In the genomic region with DNA sequence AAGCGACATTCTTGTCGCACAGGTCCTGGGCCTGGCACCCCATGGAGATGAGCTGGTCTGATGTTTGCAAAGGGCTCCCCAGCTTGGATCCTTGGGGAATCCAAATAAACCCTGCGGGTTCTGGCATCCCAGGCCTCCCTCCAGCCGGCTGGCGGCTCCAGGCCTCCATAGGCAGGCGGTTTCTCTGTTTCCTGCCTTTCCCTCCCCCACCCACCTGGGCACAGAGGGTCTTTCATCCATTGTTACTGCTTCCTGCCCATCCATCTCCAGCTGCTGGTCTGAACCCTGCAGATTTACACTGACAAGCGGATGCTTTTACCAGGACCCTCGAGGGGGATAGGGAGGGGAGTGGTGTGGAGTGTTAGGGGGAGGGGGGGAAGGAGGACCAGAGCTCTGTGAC, we compare ENCODE assay signal across 2 cellular contexts.
TF ChIP-seq lines count a peak whose summit lies in the region.

No MANE protein-coding gene starts in this region.

TF ChIP-seq in HEK293, 187 proteins besides CTCF, POLR2A, EP300 and RAD21:
- TF ChIP-seq ZIC2 (tag by site-specific recombination; IDR thresholded peaks at IDR 0.05), result peak; percentile 94
- peak; percentile 93 for TF ChIP-seq GLIS1 (tag by site-specific recombination; IDR thresholded peaks at IDR 0.05)
- 0 out of 2 replicates have a peak, but pooled peaks have one; percentile 3 for TF ChIP-seq ZNF341 (tag by site-specific recombination; IDR thresholded peaks at IDR 0.05; ENCODE audit: low read depth)
- no peak for TF ChIP-seq ZNF837 (tag by site-specific recombination; IDR thresholded peaks at IDR 0.05)

TF ChIP-seq in H1, 55 proteins besides CTCF, POLR2A, EP300 and RAD21:
- TF ChIP-seq KDM5A (IDR thresholded peaks at IDR 0.05; ENCODE audit: low read length), result no peak
- no peak for TF ChIP-seq SIRT6 (IDR thresholded peaks at IDR 0.05; ENCODE audit: low read length)
- TF ChIP-seq CHD2 (IDR thresholded peaks at IDR 0.05; ENCODE audit: low read length), result no peak; the same call in 1 of the 2 replicates
- TF ChIP-seq USF2 (IDR thresholded peaks at IDR 0.05; ENCODE audit: low read length), result no peak
- TF ChIP-seq KDM1A (IDR thresholded peaks at IDR 0.05; ENCODE audit: borderline replicate concordance, low read length), result peak; percentile 91
- TF ChIP-seq TEAD4 (IDR thresholded peaks at IDR 0.05; ENCODE audit: low read depth, low read length), result peak; percentile 55; the same call in 1 of the 2 replicates
- TF ChIP-seq SIN3A (conservative IDR thresholded peaks at IDR 0.05 in 1 of 2, IDR thresholded peaks at IDR 0.05 in 1 of 2; ENCODE audit: low read depth in 1 of 2, low read length in 2 of 2), result peak; percentile 79 to 89; a peak in 2 of 4 replicates
- TF ChIP-seq BCL11A (IDR thresholded peaks at IDR 0.05; ENCODE audit: low read depth in 2 of 2, low read length in 2 of 2), result no peak
- peak; percentile 38; the same call in 1 of the 2 replicates for TF ChIP-seq POLR2AphosphoS5 (IDR thresholded peaks at IDR 0.05; ENCODE audit: low read depth, low read length)
- TF ChIP-seq TAF1 (IDR thresholded peaks at IDR 0.05; ENCODE audit: low read depth, low read length), result 0 out of 2 replicates have a peak, but pooled peaks have one; percentile 47
- peak; percentile 75; the same call in 1 of the 2 replicates for TF ChIP-seq MAX (IDR thresholded peaks at IDR 0.05)
- TF ChIP-seq PHF8 (conservative IDR thresholded peaks at IDR 0.05; ENCODE audit: low read depth, low read length), result no peak
- no peak for TF ChIP-seq CEBPB (IDR thresholded peaks at IDR 0.05; ENCODE audit: low read depth, low read length)
- no peak for TF ChIP-seq SRF (IDR thresholded peaks at IDR 0.05; ENCODE audit: low read depth, low read length)
- no peak for TF ChIP-seq SIX5 (IDR thresholded peaks at IDR 0.05; ENCODE audit: low read depth, low read length)
- peak; percentile 67 to 69; a peak in 1 of 4 replicates for TF ChIP-seq HDAC2 (IDR thresholded peaks at IDR 0.05; ENCODE audit: borderline replicate concordance in 1 of 2, low read depth in 2 of 2, low read length in 2 of 2)
- TF ChIP-seq YY1 (IDR thresholded peaks at IDR 0.05; ENCODE audit: low read depth, low read length), result peak; percentile 84
- TF ChIP-seq POU5F1 (IDR thresholded peaks at IDR 0.05; ENCODE audit: low read depth, low read length), result 0 out of 2 replicates have a peak, but pooled peaks have one; percentile 22
- TF ChIP-seq BACH1 (IDR thresholded peaks at IDR 0.05; ENCODE audit: low read length), result no peak
- no peak for TF ChIP-seq RFX5 (IDR thresholded peaks at IDR 0.05; ENCODE audit: borderline replicate concordance, low read depth, low read length)
- no peak for TF ChIP-seq EZH2 (IDR thresholded peaks at IDR 0.05; ENCODE audit: low read depth, low read length, severe bottlenecking)
- TF ChIP-seq JUND (IDR thresholded peaks at IDR 0.05; ENCODE audit: low read length), result no peak
- no peak for TF ChIP-seq RXRA (IDR thresholded peaks at IDR 0.05; ENCODE audit: insufficient read depth, low read depth, low read length)
- TF ChIP-seq TBP (IDR thresholded peaks at IDR 0.05; ENCODE audit: low read depth, low read length), result peak; percentile 54; the same call in 1 of the 2 replicates
- no peak for TF ChIP-seq RNF2 (IDR thresholded peaks at IDR 0.05; ENCODE audit: borderline replicate concordance, low read depth, low read length, missing control alignments, poor library complexity, severe bottlenecking)
- no peak for TF ChIP-seq SUZ12 (IDR thresholded peaks at IDR 0.05; ENCODE audit: low read length)
- TF ChIP-seq CBX5 (IDR thresholded peaks at IDR 0.05; ENCODE audit: low read depth, low read length), result no peak
- TF ChIP-seq ZNF274 (IDR thresholded peaks at IDR 0.05; ENCODE audit: borderline replicate concordance, extremely low read depth, low read length), result no peak
- peak; percentile 88 for TF ChIP-seq NANOG (IDR thresholded peaks at IDR 0.05; ENCODE audit: insufficient read depth, low read depth, low read length, poor library complexity, severe bottlenecking)
- no peak for TF ChIP-seq MAFK (IDR thresholded peaks at IDR 0.05; ENCODE audit: low read depth, low read length)
- TF ChIP-seq FOSL1 (IDR thresholded peaks at IDR 0.05; ENCODE audit: insufficient read depth, low read depth, low read length), result no peak
- TF ChIP-seq GTF2F1 (IDR thresholded peaks at IDR 0.05; ENCODE audit: borderline replicate concordance, low read depth, low read length), result peak; percentile 15; the same call in 1 of the 2 replicates
- TF ChIP-seq E2F6 (IDR thresholded peaks at IDR 0.05), result peak; percentile 36; the same call in 1 of the 2 replicates
- peak; percentile 67; the same call in 1 of the 2 replicates for TF ChIP-seq EGR1 (IDR thresholded peaks at IDR 0.05; ENCODE audit: borderline replicate concordance, low read depth, low read length)
- TF ChIP-seq CHD7 (IDR thresholded peaks at IDR 0.05; ENCODE audit: insufficient replicate concordance, low read length), result no peak
- no peak for TF ChIP-seq CHD1 (IDR thresholded peaks at IDR 0.05; ENCODE audit: low read depth, low read length)
- no peak for TF ChIP-seq BRCA1 (IDR thresholded peaks at IDR 0.05; ENCODE audit: low read depth, low read length)
- no peak for TF ChIP-seq TAF7 (optimal IDR thresholded peaks at IDR 0.05; ENCODE audit: borderline replicate concordance, low read depth, low read length)
- TF ChIP-seq RBBP5 (IDR thresholded peaks at IDR 0.05; ENCODE audit: borderline replicate concordance, low read depth, low read length), result no peak
- TF ChIP-seq KDM4A (IDR thresholded peaks at IDR 0.05; ENCODE audit: low read depth, low read length, severe bottlenecking), result no peak
- TF ChIP-seq SP1 (IDR thresholded peaks at IDR 0.05; ENCODE audit: low read depth, low read length), result peak; percentile 48; the same call in 1 of the 2 replicates
- TF ChIP-seq SP2 (IDR thresholded peaks at IDR 0.05; ENCODE audit: low read length), result no peak
- peak; percentile 99 for TF ChIP-seq TCF12 (IDR thresholded peaks at IDR 0.05; ENCODE audit: low read depth, low read length)
- peak; percentile 57 for TF ChIP-seq CREB1 (IDR thresholded peaks at IDR 0.05)
- peak; percentile 14; the same call in 1 of the 2 replicates for TF ChIP-seq GABPA (IDR thresholded peaks at IDR 0.05; ENCODE audit: borderline replicate concordance, insufficient read depth, low read length)
- TF ChIP-seq SP4 (IDR thresholded peaks at IDR 0.05; ENCODE audit: low read length), result no peak
- peak; percentile 67 for TF ChIP-seq CTBP2 (IDR thresholded peaks at IDR 0.05; ENCODE audit: borderline replicate concordance, insufficient read depth, insufficient read length, low read length)
- peak; percentile 42 for TF ChIP-seq ASH2L (IDR thresholded peaks at IDR 0.05; ENCODE audit: low read length)
- peak; percentile 87; the same call in 1 of the 2 replicates for TF ChIP-seq ATF2 (IDR thresholded peaks at IDR 0.05; ENCODE audit: low read length)
- no peak for TF ChIP-seq JUN (IDR thresholded peaks at IDR 0.05; ENCODE audit: low read depth, low read length)
- TF ChIP-seq SAP30 (IDR thresholded peaks at IDR 0.05; ENCODE audit: insufficient read depth, insufficient replicate concordance, low read length), result no peak
- TF ChIP-seq NRF1 (IDR thresholded peaks at IDR 0.05; ENCODE audit: low read depth, low read length), result no peak
- TF ChIP-seq HDAC6 (IDR thresholded peaks at IDR 0.05; ENCODE audit: low read depth, low read length), result no peak
- TF ChIP-seq, protein P1, sequence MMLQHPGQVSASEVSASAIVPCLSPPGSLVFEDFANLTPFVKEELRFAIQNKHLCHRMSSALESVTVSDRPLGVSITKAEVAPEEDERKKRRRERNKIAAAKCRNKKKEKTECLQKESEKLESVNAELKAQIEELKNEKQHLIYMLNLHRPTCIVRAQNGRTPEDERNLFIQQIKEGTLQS (IDR thresholded peaks at IDR 0.05; ENCODE audit: insufficient read depth, low read depth, low read length), result no peak
- no peak for TF ChIP-seq CBX8 (IDR thresholded peaks at IDR 0.05; ENCODE audit: borderline replicate concordance, low read depth, low read length)
TF ChIP-seq in H1: peak in this region for 21.
